Comparison of ENCODE assay signal across 23 cellular contexts in genomic region chr3:18245721-18246120, GRCh38.
DNase-seq lines count a peak whose midpoint lies in the region; ATAC-seq and TF ChIP-seq lines count a peak whose summit lies in the region.
"Had no signal": no experiment of that assay in that cellular context is flagged by ENCODE, and none has a peak within 500 bp of the region (broad histone marks: within the 10 kb centered on the region; RNA-seq: fewer than 3 reads in every experiment).

No MANE protein-coding gene starts in this region.

- ATAC-seq in GM18873 (IDR thresholded peaks at IDR 0.05; ENCODE audit: low FRiP score, unreplicated experiment) (peak; percentile 81), HG02885 (IDR thresholded peaks at IDR 0.05; ENCODE audit: poor library complexity, unreplicated experiment) (peak; percentile 72), GM21737 (IDR thresholded peaks at IDR 0.05; ENCODE audit: unreplicated experiment) (no peak)

- H3K4me3 Mint-ChIP-seq in progenitor cell of endocrine pancreas (ENCODE audit: low read depth), result no peak overlapping the region
- H3K4me3 Mint-ChIP-seq: endodermal cell, HFFc6, memory B cell, neural crest cell had no signal

- peak overlapping the region; percentile 1; the same call in 1 of the 2 replicates for H3K4me2 ChIP-seq in KMS-11

- H3K27me3 ChIP-seq in KMS-11 (ENCODE audit: insufficient read depth, low read depth), result no peaks in the 10 kb centered on the region

- no peaks in the 10 kb centered on the region for H3K79me2 ChIP-seq in KMS-11 (ENCODE audit: insufficient read depth, low read depth)

- no peaks in the 10 kb centered on the region for H3K36me3 ChIP-seq in KMS-11 (ENCODE audit: insufficient read depth)

- H3K4me1 Mint-ChIP-seq in progenitor cell of endocrine pancreas (ENCODE audit: low read depth), result peaks cover 20% of the 10 kb centered on the region

- H3K9me3 Mint-ChIP-seq in progenitor cell of endocrine pancreas (ENCODE audit: low read depth), result no peaks in the 10 kb centered on the region
- H3K9me3 Mint-ChIP-seq: endodermal cell, HFFc6, memory B cell, neural crest cell had no signal

- H3K4me3 ChIP-seq in GM12865 (ENCODE audit: low read depth, low read length) (no peak overlapping the region), KMS-11 (IDR thresholded peaks at IDR 0.05; ENCODE audit: insufficient read depth, low read depth, low read length) (no peak overlapping the region)

- peaks cover 21% of the 10 kb centered on the region for H3K4me1 ChIP-seq in KMS-11 (ENCODE audit: low read depth, poor library complexity, severe bottlenecking)

- no peaks in the 10 kb centered on the region for H3K36me3 Mint-ChIP-seq in progenitor cell of endocrine pancreas (ENCODE audit: insufficient read depth)
- H3K36me3 Mint-ChIP-seq: memory B cell had no signal

- no peak overlapping the region for H3K27ac Mint-ChIP-seq in progenitor cell of endocrine pancreas
- H3K27ac Mint-ChIP-seq: HFFc6, memory B cell had no signal

- DNase-seq in GM12865 (ENCODE audit: low read depth) (peak; percentile 24), superior temporal gyrus (ENCODE audit: extremely low spot score) (no peak), progenitor cell of endocrine pancreas (ENCODE audit: low spot score, unreplicated experiment) (no peak)
- DNase-seq in activated CD8-positive, alpha-beta memory T cell treated with anti-CD3 and anti-CD28 coated beads, Interleukin-2, amount 50 U/mL, for 48 hours, result no peak
- DNase-seq: ACHN; activated effector memory CD4-positive, alpha-beta T cell treated with Interleukin-2 at 50 U/mL for 16 hours; anterior cingulate cortex; DND-41; HFFc6; IMR-90; NCI-H1092; NCI-H82; RPMI8226; stimulated activated CD4-positive, alpha-beta T cell treated with anti-CD3 and anti-CD28 coated beads, Interleukin-12 subunit alpha, Interleukin-12 subunit beta, amount 100 ng/mL, for 4 hours; stimulated activated naive CD4-positive, alpha-beta T cell treated with Interleukin-2 at 50 U/mL for 16 hours had no signal

- no peak overlapping the region for H2AFZ ChIP-seq in KMS-11 (ENCODE audit: low read depth)

- no peaks in the 10 kb centered on the region for H4K20me1 ChIP-seq in KMS-11 (ENCODE audit: insufficient read depth)

- TF ChIP-seq CTCF in GM12865 (IDR thresholded peaks at IDR 0.05; ENCODE audit: insufficient read depth, low read depth, low read length, missing control alignments) (no peak), KMS-11 (conservative IDR thresholded peaks at IDR 0.05; ENCODE audit: low read depth, low read length) (no peak), progenitor cell of endocrine pancreas (IDR thresholded peaks at IDR 0.05; ENCODE audit: unreplicated experiment) (no peak)

- H3K9ac ChIP-seq in KMS-11, result no peak overlapping the region

- no peaks in the 10 kb centered on the region for H3K27me3 Mint-ChIP-seq in progenitor cell of endocrine pancreas

- H3K27ac ChIP-seq in KMS-11, result no peak overlapping the region
- H3K27ac ChIP-seq: VCaP had no signal
